In the genomic region with DNA sequence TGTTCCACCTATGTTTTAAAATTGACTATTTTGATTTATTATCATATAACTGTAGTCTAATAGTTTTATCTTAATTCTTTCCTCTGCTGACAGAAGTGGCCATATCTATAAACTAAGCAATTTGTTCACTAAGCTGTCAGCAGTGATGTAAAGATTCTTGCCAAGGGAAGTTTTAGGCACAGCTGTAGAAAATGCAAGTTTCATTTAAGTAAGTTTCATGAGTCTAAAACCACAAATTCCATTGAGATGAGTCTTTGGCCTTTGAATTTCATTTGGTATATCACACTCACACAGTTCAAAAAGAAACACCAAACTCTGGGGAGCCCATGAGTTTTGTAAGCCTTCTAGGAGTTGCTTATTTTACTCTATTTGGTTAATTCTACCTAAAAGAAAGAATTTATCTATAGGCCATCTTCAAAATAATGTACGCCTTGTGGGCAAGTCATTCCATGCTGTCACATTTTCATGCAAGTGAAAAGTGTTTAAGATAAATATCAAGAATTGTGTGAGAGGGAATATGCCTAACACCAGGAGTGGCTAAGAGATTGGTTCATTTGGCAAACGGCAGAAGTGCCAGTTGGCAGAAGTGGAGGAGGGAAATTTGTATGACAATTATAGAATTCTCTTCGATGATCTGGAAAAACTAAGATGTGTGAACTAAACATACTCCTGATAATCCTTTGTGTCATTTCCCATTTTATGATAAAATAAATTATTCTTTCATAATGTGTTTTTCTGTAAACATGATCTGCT, we compare ENCODE assay signal across 14 cellular contexts.
DNase-seq lines count a peak whose midpoint lies in the region; ATAC-seq and TF ChIP-seq lines count a peak whose summit lies in the region.
"Had no signal": no experiment of that assay in that cellular context is flagged by ENCODE, and none has a peak within 500 bp of the region (broad histone marks: within the 10 kb centered on the region; RNA-seq: fewer than 3 reads in every experiment).

No MANE protein-coding gene starts in this region.

- ATAC-seq in SK-N-SH treated with all-trans-retinoic acid at 6 μM for 48 hours (peak; percentile 80), HG03457 (IDR thresholded peaks at IDR 0.05; ENCODE audit: unreplicated experiment) (no peak)
- ATAC-seq in activated naive CD4-positive, alpha-beta T cell treated with anti-CD3 and anti-CD28 coated beads, Interleukin-2, amount 50 U/mL, for 72 hours, result no peak
- ATAC-seq: sciatic nerve had no signal

- H3K4me3 ChIP-seq in fibroblast of pulmonary artery (replicated peaks; ENCODE audit: low read depth, low read length) (no peak overlapping the region), coronary artery (no peak overlapping the region)
- H3K4me3 ChIP-seq: thoracic aorta had no signal

- H3K27ac ChIP-seq in coronary artery, result no peak overlapping the region
- H3K27ac ChIP-seq: thoracic aorta had no signal

- TF ChIP-seq CTCF in fibroblast of pulmonary artery (IDR thresholded peaks at IDR 0.05; ENCODE audit: low read length, missing control alignments) (no peak), coronary artery (IDR thresholded peaks at IDR 0.05) (no peak)

- no peaks in the 10 kb centered on the region for H3K36me3 Mint-ChIP-seq in activated naive CD4-positive, alpha-beta T cell treated with anti-CD3 and anti-CD28 coated beads, Interleukin-2, amount 50 U/mL, for 72 hours
- H3K36me3 Mint-ChIP-seq: activated CD4-positive, alpha-beta memory T cell treated with anti-CD3 and anti-CD28 coated beads for 36 hours had no signal

- DNase-seq in HCEC 1CT (peak; percentile 95), fibroblast of pulmonary artery (ENCODE audit: low read depth) (peak; percentile 62), smooth muscle cell of the brain vasculature (ENCODE audit: low read depth, low spot score) (peak; percentile 62), coronary artery (ENCODE audit: low spot score) (no peak), HUDEP-2 (lab: John Stamatoyannopoulos, UW; ENCODE audit: unreplicated experiment in 76 of 76) (no peak)
- no peak for DNase-seq in activated naive CD4-positive, alpha-beta T cell treated with anti-CD3 and anti-CD28 coated beads, Interleukin-2, amount 50 U/mL, for 72 hours (ENCODE audit: low spot score in 2 of 2)
- DNase-seq: activated CD4-positive, alpha-beta memory T cell treated with anti-CD3 and anti-CD28 coated beads for 36 hours; activated gamma-delta T cell treated with Interleukin-2 at 50 U/mL for 16 hours; NCI-H1930 had no signal

- H3K9me3 Mint-ChIP-seq in activated naive CD4-positive, alpha-beta T cell treated with anti-CD3 and anti-CD28 coated beads, Interleukin-2, amount 50 U/mL, for 72 hours, result peaks cover 3 to 4% of the 10 kb centered on the region in 2 donors
- H3K9me3 Mint-ChIP-seq: dendritic cell treated with granulocyte-macrophage colony-stimulating factor and Interleukin-4, amounts not matched to agents 40 ng/mL and 50 ng/mL, for 4 days had no signal

- H3K27ac Mint-ChIP-seq in activated naive CD4-positive, alpha-beta T cell treated with anti-CD3 and anti-CD28 coated beads, Interleukin-2, amount 50 U/mL, for 72 hours, result no peak overlapping the region
- H3K27ac Mint-ChIP-seq: activated CD4-positive, alpha-beta memory T cell treated with anti-CD3 and anti-CD28 coated beads for 36 hours; dendritic cell treated with granulocyte-macrophage colony-stimulating factor and Interleukin-4, amounts not matched to agents 40 ng/mL and 50 ng/mL, for 4 days had no signal

TF ChIP-seq in SK-N-SH treated with all-trans-retinoic acid at 6 μM for 48 hours, 23 proteins besides CTCF, POLR2A, EP300 and RAD21:
- TF ChIP-seq TOX (CRISPR knock-in tag; IDR thresholded peaks at IDR 0.05; ENCODE audit: borderline replicate concordance), result peak; percentile 18; the same call in 1 of the 2 replicates
- TF ChIP-seq SNAI2 (CRISPR knock-in tag; IDR thresholded peaks at IDR 0.05), result no peak
- TF ChIP-seq OSR1 (CRISPR knock-in tag; IDR thresholded peaks at IDR 0.05), result no peak
TF ChIP-seq in SK-N-SH treated with all-trans-retinoic acid at 6 μM for 48 hours: peak in this region for 1.

Comparison
In these comparisons a context has a peak if more than half of its experiments do, and no peak if none do; other contexts are left out.
1. DNase-seq: peak in HCEC 1CT (single experiment), fibroblast of pulmonary artery (single experiment) and smooth muscle cell of the brain vasculature (single experiment); none in activated naive CD4-positive, alpha-beta T cell treated with anti-CD3 and anti-CD28 coated beads, Interleukin-2, amount 50 U/mL, for 72 hours (0 of 2), coronary artery (single experiment) and HUDEP-2 (0 of 76).